18 cellular contexts compared by ENCODE assay signal in genomic region chr9:3830296-3830695, GRCh38.
A peak's percentile ranks its signal among the peaks of the same experiment; 100 is the strongest.
DNase-seq lines count a peak whose midpoint lies in the region; ATAC-seq and TF ChIP-seq lines count a peak whose summit lies in the region.
"Had no signal": no experiment of that assay in that cellular context is flagged by ENCODE, and none has a peak within 500 bp of the region (broad histone marks: within the 10 kb centered on the region; RNA-seq: fewer than 3 reads in every experiment).

No MANE protein-coding gene starts in this region.

- in situ Hi-C loops in Caki2 (cut with HindIII; ENCODE audit: low pct_unique_long_range_greater_than_20kb, low sequenced_read_pairs): no loop called here

- TF ChIP-seq CTCF in PC-3 (conservative IDR thresholded peaks at IDR 0.05; ENCODE audit: low read depth, low read length) (no peak), epithelial cell of esophagus (IDR thresholded peaks at IDR 0.05; ENCODE audit: insufficient read depth, low read depth, low read length, missing control alignments) (no peak), neural progenitor cell (IDR thresholded peaks at IDR 0.05) (no peak), CD14-positive monocyte (IDR thresholded peaks at IDR 0.05) (no peak)

- no peaks in the 10 kb centered on the region for H3K9me2 ChIP-seq in PC-3 (replicated peaks; ENCODE audit: low read length)

- H3K27ac Mint-ChIP-seq in neural progenitor cell (no peak overlapping the region), CD14-positive monocyte (no peak overlapping the region)
- H3K27ac Mint-ChIP-seq: CD8-positive, alpha-beta memory T cell had no signal

- H4K20me1 ChIP-seq in PC-3 (ENCODE audit: low read length) (no peaks in the 10 kb centered on the region), neural progenitor cell (ENCODE audit: low read depth) (no peaks in the 10 kb centered on the region)
- H4K20me1 ChIP-seq: BLaER1 had no signal

- POLR2A ChIA-PET in PC-3 (lab: Charles Lee; ENCODE audit: unreplicated experiment): no interaction called here

- CTCF ChIA-PET in PC-3 (lab: Charles Lee): no interaction called here

- H3K36me3 Mint-ChIP-seq in neural progenitor cell (peaks cover 49% of the 10 kb centered on the region), CD14-positive monocyte (no peaks in the 10 kb centered on the region)
- H3K36me3 Mint-ChIP-seq: CD8-positive, alpha-beta memory T cell had no signal

- H3K27ac ChIP-seq in PC-3 (ENCODE audit: low read length) (no peak overlapping the region), neural progenitor cell (no peak overlapping the region)
- H3K27ac ChIP-seq: A549, BLaER1, KMS-11, SJSA1 had no signal

- peaks cover 35% of the 10 kb centered on the region for H3K4me1 ChIP-seq in PC-3 (ENCODE audit: insufficient read depth, low read length)
- peaks cover 25% of the 10 kb centered on the region for H3K4me1 ChIP-seq in neural progenitor cell
- H3K4me1 ChIP-seq: SJSA1 had no signal

- no peaks in the 10 kb centered on the region for H3F3A ChIP-seq in PC-3 (ENCODE audit: low read length, unreplicated experiment)
- H3F3A ChIP-seq in neural progenitor cell (ENCODE audit: low read depth): no peaks in the 10 kb centered on the region

- H3K27me3 ChIP-seq in PC-3 (ENCODE audit: low read length) (no peaks in the 10 kb centered on the region), neural progenitor cell (no peaks in the 10 kb centered on the region)
- H3K27me3 ChIP-seq: BLaER1, SJSA1 had no signal

- H3K9me3 Mint-ChIP-seq in neural progenitor cell (peaks cover 2% of the 10 kb centered on the region), CD14-positive monocyte (peaks cover 0 to 6% (median 2%) of the 10 kb centered on the region in 7 donors)
- H3K9me3 Mint-ChIP-seq: CD8-positive, alpha-beta memory T cell had no signal

- H3K4me1 Mint-ChIP-seq in neural progenitor cell (peaks cover 21% of the 10 kb centered on the region), CD14-positive monocyte (no peaks in the 10 kb centered on the region)
- H3K4me1 Mint-ChIP-seq: CD8-positive, alpha-beta memory T cell had no signal

- intact Hi-C loops in PC-3 (cut with micrococcal nuclease) (no loop called here), CD14-positive monocyte (cut with micrococcal nuclease) (no loop called here)

- DNase-seq in Caki2 (ENCODE audit: low read depth): peak; percentile 62
- DNase-seq in PC-3: peak; percentile 36
- peak; percentile 37 for DNase-seq in epithelial cell of esophagus (ENCODE audit: low read depth)
- DNase-seq in neural progenitor cell (ENCODE audit: low spot score): peak; percentile 13
- no peak for DNase-seq in CD14-positive monocyte (ENCODE audit: low spot score)
- no peak for DNase-seq in NOMO-1 (lab: John Stamatoyannopoulos, UW; ENCODE audit: unreplicated experiment in 2 of 2)
- no peak for DNase-seq in D341Med (ENCODE audit: low spot score)
- DNase-seq: CD8-positive, alpha-beta memory T cell; DMS 273 treated with DMSO at 0.1 percent for 48 hours; NCI-H1417 treated with DMSO at 0.1 percent for 48 hours; NCI-H187 treated with DMSO at 0.1 percent for 48 hours; NCI-H345; NCI-H524 treated with DMSO at 0.1 percent for 48 hours had no signal

- H3K79me2 ChIP-seq in PC-3 (ENCODE audit: low read length) (no peaks in the 10 kb centered on the region), neural progenitor cell (ENCODE audit: low read depth) (no peaks in the 10 kb centered on the region)

- H3K9ac ChIP-seq in PC-3 (ENCODE audit: low read length) (no peak overlapping the region), neural progenitor cell (no peak overlapping the region)
- H3K9ac ChIP-seq: BLaER1, KMS-11 had no signal

- no TSS peak for BruUV-seq in PC-3 (replicated peaks; lab: Mats Ljungman, UMichigan)

- H2AFZ ChIP-seq in PC-3 (ENCODE audit: low read length) (no peak overlapping the region), neural progenitor cell (replicated peaks) (no peak overlapping the region)

- H3K27me3 Mint-ChIP-seq in neural progenitor cell (ENCODE audit: insufficient read depth, low read depth): no peaks in the 10 kb centered on the region
- peaks cover 0 to 3% (median 0%) of the 10 kb centered on the region in 3 donors for H3K27me3 Mint-ChIP-seq in CD14-positive monocyte (ENCODE audit: low read depth in 3 of 3)

- H3K36me3 ChIP-seq in PC-3 (ENCODE audit: low read depth, low read length) (no peaks in the 10 kb centered on the region), neural progenitor cell (no peaks in the 10 kb centered on the region)
- H3K36me3 ChIP-seq: BLaER1, SJSA1 had no signal

- peak; percentile 57 for ATAC-seq in PC-3
- ATAC-seq: A549, HepG2 had no signal

- H3K4me3 Mint-ChIP-seq in neural progenitor cell: no peak overlapping the region
- H3K4me3 Mint-ChIP-seq in CD14-positive monocyte: no peak overlapping the region
- H3K4me3 Mint-ChIP-seq: CD8-positive, alpha-beta memory T cell had no signal

- no peaks in the 10 kb centered on the region for H3K9me3 ChIP-seq in PC-3 (ENCODE audit: low read length)
- H3K9me3 ChIP-seq in neural progenitor cell (ENCODE audit: low read depth): no peaks in the 10 kb centered on the region
- H3K9me3 ChIP-seq: A549, SJSA1 had no signal

- no peak overlapping the region for H3K4me2 ChIP-seq in PC-3 (ENCODE audit: low read length)
- H3K4me2 ChIP-seq in neural progenitor cell: no peak overlapping the region
- H3K4me2 ChIP-seq: A549, BLaER1, KMS-11 had no signal

- H3K4me3 ChIP-seq in PC-3 (ENCODE audit: low read length): no peak overlapping the region
- no peak overlapping the region for H3K4me3 ChIP-seq in epithelial cell of esophagus (ENCODE audit: low read length)
- no peak overlapping the region for H3K4me3 ChIP-seq in neural progenitor cell
- H3K4me3 ChIP-seq: A549, BLaER1, SJSA1 had no signal

Comparison
In these comparisons a context has a peak if more than half of its experiments do, and no peak if none do; other contexts are left out.
1. DNase-seq: peak in Caki2 (single experiment), PC-3 (single experiment), epithelial cell of esophagus (single experiment) and neural progenitor cell (single experiment); none in CD14-positive monocyte (single experiment), NOMO-1 (0 of 2) and D341Med (single experiment).